Comparison of ENCODE assay signal across 15 cellular contexts in genomic region chr19:2438178-2438577, GRCh38. TPM values are rescaled to one million over a fixed set of nuclear protein-coding genes. Genes with fewer than 3 reads are reported as not detected.
DNase-seq lines count a peak whose midpoint lies in the region; ATAC-seq, FAIRE-seq and TF ChIP-seq lines count a peak whose summit lies in the region.
"Had no signal": no experiment of that assay in that cellular context is flagged by ENCODE, and none has a peak within 500 bp of the region (broad histone marks: within the 10 kb centered on the region; RNA-seq: fewer than 3 reads in every experiment).

No MANE protein-coding gene starts in this region.

- H3K27me3 ChIP-seq in right cardiac atrium (ENCODE audit: control insufficient read depth, insufficient read depth) (no peaks in the 10 kb centered on the region), K562 (ENCODE audit: control insufficient read depth in 2 of 2, insufficient read depth in 2 of 2, low read length in 2 of 2) (no peaks in the 10 kb centered on the region), mammary epithelial cell (ENCODE audit: insufficient read depth, low read length) (no peaks in the 10 kb centered on the region)
- H3K27me3 ChIP-seq: BLaER1 treated with 17β-estradiol and CSF1 and Interleukin-3, amounts not matched to agents 10 nM and 100 nM had no signal

- H3K27ac ChIP-seq in right cardiac atrium (ENCODE audit: low read length), result no peak overlapping the region
- no peak overlapping the region for H3K27ac ChIP-seq in K562 (ENCODE audit: extremely low read depth, low read depth, low read length)
- no peak overlapping the region for H3K27ac ChIP-seq in mammary epithelial cell (ENCODE audit: insufficient read depth, low read depth, low read length)
- H3K27ac ChIP-seq: BLaER1 treated with 17β-estradiol and CSF1 and Interleukin-3, amounts not matched to agents 10 nM and 100 nM had no signal

- CTCF ChIA-PET in K562 (lab: Yijun Ruan, JAX; ENCODE audit: low intra/inter-chr PET ratio) (no interaction called here), mammary epithelial cell (lab: Charles Lee; ENCODE audit: low non-redundant PET) (interaction anchor here (0.6 kb wide), 1 partner anchor 40 kb away, joined by 5 read pairs; no protein-coding TSS in a partner anchor)

- no peak for TF ChIP-seq RAD21 in K562 (CRISPR knock-in tag; conservative IDR thresholded peaks at IDR 0.05 in 1 of 2, IDR thresholded peaks at IDR 0.05 in 1 of 2)

- H3K4me3 ChIP-seq in right cardiac atrium (ENCODE audit: low read length) (no peak overlapping the region), K562 (no peak overlapping the region), mammary epithelial cell (replicated peaks in 1 of 3; ENCODE audit: insufficient read depth in 1 of 3, low read depth in 2 of 3, low read length in 3 of 3) (no peak overlapping the region)
- H3K4me3 ChIP-seq: BLaER1 treated with 17β-estradiol and CSF1 and Interleukin-3, amounts not matched to agents 10 nM and 100 nM; GM23338 had no signal

- H3K4me2 ChIP-seq in K562 (ENCODE audit: insufficient read depth, low read length) (no peak overlapping the region), mammary epithelial cell (ENCODE audit: insufficient read depth, low read depth, low read length) (no peak overlapping the region)
- H3K4me2 ChIP-seq: BLaER1 treated with 17β-estradiol and CSF1 and Interleukin-3, amounts not matched to agents 10 nM and 100 nM; GM23338 had no signal

- DNase-seq in right cardiac atrium, result peak in 2 of 3 donors; percentile 29 to 30
- no peak for DNase-seq in left ventricle myocardium superior
- DNase-seq in K562 (ENCODE audit: extremely low read depth in 1 of 4, low spot score in 3 of 4), result no peak
- DNase-seq in effector CD4-positive, alpha-beta T cell, result peak; percentile 1
- DNase-seq in AG08395 (ENCODE audit: low spot score), result no peak
- no peak for DNase-seq in T1000 (lab: John Stamatoyannopoulos, UW)
- no peak for DNase-seq in mammary epithelial cell
- DNase-seq: 8988T; Calu3; CD4-positive, CD25-positive, alpha-beta regulatory T cell; DMS 273 treated with DMSO at 0.1 percent for 48 hours; H9 had no signal

- no peak for TF ChIP-seq EP300 in K562 (IDR thresholded peaks at IDR 0.05; ENCODE audit: low read length)

- no peaks in the 10 kb centered on the region for H3K9me3 ChIP-seq in right cardiac atrium (ENCODE audit: control insufficient read depth, low read length)
- no peaks in the 10 kb centered on the region for H3K9me3 ChIP-seq in K562 (replicated peaks; ENCODE audit: control insufficient read depth, insufficient read depth, low read depth, low read length)
- no peaks in the 10 kb centered on the region for H3K9me3 ChIP-seq in mammary epithelial cell (replicated peaks; ENCODE audit: insufficient read depth, low read length)
- H3K9me3 ChIP-seq: BLaER1 treated with 17β-estradiol and CSF1 and Interleukin-3, amounts not matched to agents 10 nM and 100 nM had no signal

- in situ Hi-C loops in K562 (cut with MboI) (no loop called here), mammary epithelial cell (cut with MboI; ENCODE audit: low sequenced_read_pairs in 2 of 2) (no loop called here)

- no peak overlapping the region for H2AFZ ChIP-seq in K562 (ENCODE audit: low read depth, low read length)
- H2AFZ ChIP-seq in mammary epithelial cell (ENCODE audit: low read depth, low read length), result no peak overlapping the region
- H2AFZ ChIP-seq: GM23338 had no signal

- intact Hi-C loops in right cardiac atrium (cut with DNase I) (no loop called here), left ventricle myocardium superior (cut with micrococcal nuclease) (no loop called here), K562 (cut with micrococcal nuclease) (no loop called here), mammary epithelial cell (cut with micrococcal nuclease) (no loop called here)

- ATAC-seq in right cardiac atrium (no peak), left ventricle myocardium superior (no peak), K562 (no peak)
- ATAC-seq: GM23338 had no signal

- no peak for FAIRE-seq in K562 (lab: Jason Lieb, UNC)
- FAIRE-seq: GM12892 had no signal

- no peaks in the 10 kb centered on the region for H3K4me1 ChIP-seq in right cardiac atrium (ENCODE audit: control insufficient read depth, insufficient read depth, low read length)
- peaks cover 0 to 18% of the 10 kb centered on the region in 2 experiments; a peak in 1 of 5 replicates for H3K4me1 ChIP-seq in K562 (replicated peaks in 1 of 2; ENCODE audit: control insufficient read depth in 2 of 2, insufficient read depth in 2 of 2, low read length in 2 of 2)
- no peaks in the 10 kb centered on the region for H3K4me1 ChIP-seq in mammary epithelial cell (ENCODE audit: insufficient read depth, low read length)
- H3K4me1 ChIP-seq: BLaER1 treated with 17β-estradiol and CSF1 and Interleukin-3, amounts not matched to agents 10 nM and 100 nM had no signal

- H3K79me2 ChIP-seq in K562 (ENCODE audit: control insufficient read depth, insufficient read depth, low read length) (peaks cover 14% of the 10 kb centered on the region), mammary epithelial cell (ENCODE audit: insufficient read depth, low read length) (peaks cover 72% of the 10 kb centered on the region)

- dilution Hi-C loops in mammary epithelial cell (cut with HindIII; ENCODE audit: low sequenced_read_pairs), result loop anchor here (5.0 to 10.0 kb wide), 3 partner anchors 111 to 443 kb away; partner anchors contain the start of genes LSM7 and SPPL2B

- WGBS in right cardiac atrium, result 94% methylated on average over 20 of the region's 20 CpGs
- 97% methylated on average over 5 of the region's 20 CpGs for WGBS in K562 (ENCODE audit: insufficient coverage, low coverage, missing lambda C conversion rate)
- WGBS in mammary epithelial cell (ENCODE audit: low coverage, missing lambda C conversion rate), result 100% methylated on average over 7 of the region's 20 CpGs

- BruUV-seq in K562 (replicated peaks; lab: Mats Ljungman, UMichigan) (no TSS peak), mammary epithelial cell (replicated peaks; lab: Mats Ljungman, UMichigan) (no TSS peak)

- peaks cover 4% of the 10 kb centered on the region; the same call in 1 of the 2 replicates for H4K20me1 ChIP-seq in K562 (replicated peaks; ENCODE audit: control insufficient read depth, insufficient read depth, low read length)
- peaks cover 3% of the 10 kb centered on the region for H4K20me1 ChIP-seq in mammary epithelial cell (ENCODE audit: insufficient read depth, low read length)

- H3K9me1 ChIP-seq in K562 (ENCODE audit: control insufficient read depth, insufficient read depth, low read length), result no peaks in the 10 kb centered on the region

- H3K9ac ChIP-seq in K562 (ENCODE audit: insufficient read depth in 1 of 2, low read depth in 2 of 2, low read length in 2 of 2), result no peak overlapping the region; a peak in 1 of 4 replicates
- no peak overlapping the region for H3K9ac ChIP-seq in mammary epithelial cell (ENCODE audit: insufficient read depth, low read length)
- H3K9ac ChIP-seq: BLaER1 treated with 17β-estradiol and CSF1 and Interleukin-3, amounts not matched to agents 10 nM and 100 nM had no signal

- POLR2A ChIA-PET in K562 (lab: Yijun Ruan, JAX), result interaction anchor here (0.6 to 2.3 kb wide), 9 partner anchors 8 to 200 kb away, joined by 3 to 13 read pairs (median 4); partner anchors contain the start of genes GADD45B, LMNB2 and TIMM13

- no peak for TF ChIP-seq POLR2A in K562 (conservative IDR thresholded peaks at IDR 0.05)

- TF ChIP-seq CTCF in K562 (IDR thresholded peaks at IDR 0.05 in 2 of 3, conservative IDR thresholded peaks at IDR 0.05 in 1 of 3; ENCODE audit: insufficient read depth in 2 of 3, low read depth in 1 of 3, low read length in 3 of 3), result no peak
- no peak for TF ChIP-seq CTCF in mammary epithelial cell (conservative IDR thresholded peaks at IDR 0.05 in 1 of 2, IDR thresholded peaks at IDR 0.05 in 1 of 2; ENCODE audit: extremely low read depth in 1 of 2, insufficient read depth in 1 of 2, low read depth in 1 of 2, low read length in 2 of 2)

- H3K36me3 ChIP-seq in K562 (ENCODE audit: control insufficient read depth, insufficient read depth, low read length) (peaks cover 80% of the 10 kb centered on the region; the same call in 1 of the 3 replicates), mammary epithelial cell (ENCODE audit: insufficient read depth, low read length) (peaks cover 20% of the 10 kb centered on the region)

RNA-seq across cellular contexts. Expression of gene TIMM13, which starts 10.8 kb away (rescaled TPM):
- total RNA-seq in right cardiac atrium (10 to 100 TPM; 73.9 to 91.2 (median 81.2) TPM), left ventricle myocardium superior (84.1 TPM), K562 (2014; rRNA removed) (112 and 140 TPM in 2 replicates), K562 (2014; rRNA removed; fragmentation: Illumina TruSeq; extraction: Trizol) (13.8 and 18.7 TPM in 2 replicates), K562 (2015; rRNA removed; fragmentation: Illumina TruSeq; extraction: Trizol) (81.1 and 90.4 TPM in 2 replicates), K562 (2021) (215 and 235 TPM in 2 replicates), mammary epithelial cell (100 to 1,000 TPM in 1 of 2 donors, 10 to 100 TPM in 1; 20.8 to 133 TPM)
- polyA plus RNA-seq in right cardiac atrium (69.6 TPM), K562 (2011; rRNA removed) (35.0 and 50.3 TPM in 2 replicates), K562 (2014; fragmentation: Illumina TruSeq; extraction: Trizol) (20.3 and 68.0 TPM in 2 replicates), K562 (2014; fragmentation: Nextera tagmentation; extraction: Ambion mirVana) (10 to 100 TPM; 17.6 to 71.8 TPM), K562 (2014; rRNA removed) (105 and 132 TPM in 2 replicates), mammary epithelial cell (62.2 TPM)
- total RNA-seq in K562 (2011; cell fraction: chromatin; rRNA removed; ENCODE audit: low replicate concordance), result 33.4 and 83.5 TPM in 2 replicates
- total RNA-seq in K562 (2011; cell fraction: nucleolus; rRNA removed), result 50.0 and 67.9 TPM in 2 replicates
- 30.1 and 33.7 TPM in 2 replicates for total RNA-seq in K562 (2011; cell fraction: nucleoplasm; rRNA removed)
- 77.5 and 236 TPM in 2 replicates for polyA plus RNA-seq in K562 (2011; cell fraction: cytosol; rRNA removed)
- 41.8 and 63.1 TPM in 2 replicates for polyA plus RNA-seq in K562 (2011; cell fraction: nucleus; rRNA removed)
- polyA plus RNA-seq in K562 (2012), result 83.8 and 112 TPM in 2 replicates
- polyA minus RNA-seq in K562 (2011; rRNA and poly(A)+ RNA removed), result 4.1 and 9.6 TPM in 2 replicates
- polyA minus RNA-seq in K562 (2011; cell fraction: cytosol; rRNA and poly(A)+ RNA removed), result 27.2 and 34.0 TPM in 2 replicates
- polyA minus RNA-seq in K562 (2011; cell fraction: nucleus; rRNA and poly(A)+ RNA removed), result 18.0 and 20.1 TPM in 2 replicates
- 3.3 TPM for polyA minus RNA-seq in mammary epithelial cell

RNA-seq across cellular contexts. Expression of gene LMNB2, which starts 18.6 kb away (rescaled TPM):
- total RNA-seq in right cardiac atrium (10 to 100 TPM in 3 of 4 donors, 1 to 10 TPM in 1; 9.6 to 21.6 (median 14.9) TPM), left ventricle myocardium superior (17.7 TPM), K562 (2014; rRNA removed) (133 and 141 TPM in 2 replicates), K562 (2014; rRNA removed; fragmentation: Illumina TruSeq; extraction: Trizol) (46.8 and 52.9 TPM in 2 replicates), K562 (2015; rRNA removed; fragmentation: Illumina TruSeq; extraction: Trizol) (105 and 106 TPM in 2 replicates), K562 (2021) (98.3 and 123 TPM in 2 replicates), mammary epithelial cell (100 to 1,000 TPM in 1 of 2 donors, 10 to 100 TPM in 1; 42.0 to 108 TPM)
- polyA plus RNA-seq in right cardiac atrium (12.1 TPM), K562 (2011; rRNA removed) (90.3 and 94.7 TPM in 2 replicates), K562 (2014; fragmentation: Illumina TruSeq; extraction: Trizol) (117 and 161 TPM in 2 replicates), K562 (2014; fragmentation: Nextera tagmentation; extraction: Ambion mirVana) (under 1 TPM; 0.48 to 0.71 TPM), K562 (2014; rRNA removed) (94.5 and 105 TPM in 2 replicates), mammary epithelial cell (78.9 TPM)
- 40.1 and 85.1 TPM in 2 replicates for total RNA-seq in K562 (2011; cell fraction: chromatin; rRNA removed; ENCODE audit: low replicate concordance)
- 40.9 and 42.2 TPM in 2 replicates for total RNA-seq in K562 (2011; cell fraction: nucleolus; rRNA removed)
- 35.7 and 48.3 TPM in 2 replicates for total RNA-seq in K562 (2011; cell fraction: nucleoplasm; rRNA removed)
- polyA plus RNA-seq in K562 (2011; cell fraction: cytosol; rRNA removed), result 191 and 212 TPM in 2 replicates
- 59.1 and 76.5 TPM in 2 replicates for polyA plus RNA-seq in K562 (2011; cell fraction: nucleus; rRNA removed)
- 58.8 and 94.2 TPM in 2 replicates for polyA plus RNA-seq in K562 (2012)
- 57.4 and 85.2 TPM in 2 replicates for polyA minus RNA-seq in K562 (2011; rRNA and poly(A)+ RNA removed)
- polyA minus RNA-seq in K562 (2011; cell fraction: cytosol; rRNA and poly(A)+ RNA removed), result 48.5 and 69.4 TPM in 2 replicates
- polyA minus RNA-seq in K562 (2011; cell fraction: nucleus; rRNA and poly(A)+ RNA removed), result 10.8 and 13.6 TPM in 2 replicates
- polyA minus RNA-seq in mammary epithelial cell, result 98.4 TPM

RNA-seq across cellular contexts. Expression of gene GADD45B, which starts 37.7 kb away (rescaled TPM):
- total RNA-seq in right cardiac atrium, result 100 to 1,000 TPM in 2 of 4 donors, 10 to 100 TPM in 2; 52.4 to 205 (median 78.9) TPM
- polyA plus RNA-seq in right cardiac atrium, result 195 TPM
- total RNA-seq in left ventricle myocardium superior, result 42.3 TPM
- 7.1 and 17.3 TPM in 2 replicates for total RNA-seq in K562 (2011; cell fraction: chromatin; rRNA removed; ENCODE audit: low replicate concordance)
- total RNA-seq in K562 (2011; cell fraction: nucleolus; rRNA removed), result 18.6 and 27.0 TPM in 2 replicates
- total RNA-seq in K562 (2011; cell fraction: nucleoplasm; rRNA removed), result 12.8 and 19.0 TPM in 2 replicates
- 3.9 and 4.1 TPM in 2 replicates for total RNA-seq in K562 (2014; rRNA removed)
- total RNA-seq in K562 (2014; rRNA removed; fragmentation: Illumina TruSeq; extraction: Trizol), result 1.7 and 2.1 TPM in 2 replicates
- 1.9 and 2.0 TPM in 2 replicates for total RNA-seq in K562 (2015; rRNA removed; fragmentation: Illumina TruSeq; extraction: Trizol)
- total RNA-seq in K562 (2021), result 2.9 and 3.1 TPM in 2 replicates
- 2.7 and 4.7 TPM in 2 replicates for polyA plus RNA-seq in K562 (2011; rRNA removed)
- polyA plus RNA-seq in K562 (2011; cell fraction: cytosol; rRNA removed), result 5.2 and 6.5 TPM in 2 replicates
- 8.7 and 19.6 TPM in 2 replicates for polyA plus RNA-seq in K562 (2011; cell fraction: nucleus; rRNA removed)
- polyA plus RNA-seq in K562 (2012), result 2.9 and 8.2 TPM in 2 replicates
- 0.79 and 1.0 TPM in 2 replicates for polyA plus RNA-seq in K562 (2014; fragmentation: Illumina TruSeq; extraction: Trizol)
- under 1 TPM; 0.06 to 0.18 TPM for polyA plus RNA-seq in K562 (2014; fragmentation: Nextera tagmentation; extraction: Ambion mirVana)
- polyA plus RNA-seq in K562 (2014; rRNA removed), result 2.5 and 2.7 TPM in 2 replicates
- polyA minus RNA-seq in K562 (2011; rRNA and poly(A)+ RNA removed), result 3.5 and 5.2 TPM in 2 replicates
- 4.3 and 18.2 TPM in 2 replicates for polyA minus RNA-seq in K562 (2011; cell fraction: cytosol; rRNA and poly(A)+ RNA removed)
- polyA minus RNA-seq in K562 (2011; cell fraction: nucleus; rRNA and poly(A)+ RNA removed), result 17.8 and 31.2 TPM in 2 replicates
- 10 to 100 TPM; 18.0 to 83.9 TPM for total RNA-seq in mammary epithelial cell
- polyA plus RNA-seq in mammary epithelial cell, result 28.3 TPM
- 38.9 TPM for polyA minus RNA-seq in mammary epithelial cell

Comparison
In these comparisons a context has a peak if more than half of its experiments do, and no peak if none do; other contexts are left out.
1. DNase-seq: peak in right cardiac atrium (2 of 3) and effector CD4-positive, alpha-beta T cell (single experiment); none in left ventricle myocardium superior (single experiment), K562 (0 of 4), AG08395 (single experiment), T1000 (single experiment) and mammary epithelial cell (single experiment).